13 cellular contexts compared by ENCODE assay signal in the genomic region with DNA sequence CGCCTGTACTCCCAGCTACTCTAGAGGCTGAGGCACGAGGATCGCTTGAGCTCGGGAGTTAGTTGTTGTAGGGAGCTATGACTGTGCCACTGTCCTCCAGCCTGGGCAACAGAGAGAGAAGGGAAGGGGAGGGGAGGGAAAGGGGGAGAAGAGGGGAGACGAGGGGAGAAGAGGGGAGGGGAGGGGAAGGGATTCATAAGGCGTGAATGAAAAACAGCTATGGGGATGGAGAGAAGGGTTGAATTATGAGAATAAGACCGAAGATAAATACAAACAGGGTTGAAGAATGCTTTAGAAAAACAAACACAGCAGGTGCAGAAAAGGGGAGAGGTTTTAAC.
DNase-seq lines count a peak whose midpoint lies in the region; ATAC-seq and TF ChIP-seq lines count a peak whose summit lies in the region.
"Had no signal": no experiment of that assay in that cellular context is flagged by ENCODE, and none has a peak within 500 bp of the region (broad histone marks: within the 10 kb centered on the region; RNA-seq: fewer than 3 reads in every experiment).

No MANE protein-coding gene starts in this region.

- no peaks in the 10 kb centered on the region for H3K4me1 ChIP-seq in HEK293 (ENCODE audit: control insufficient read depth, insufficient read depth, low read length)
- H3K4me1 ChIP-seq in SJCRH30, result no peaks in the 10 kb centered on the region
- H3K4me1 ChIP-seq in tibial nerve, result no peaks in the 10 kb centered on the region

- H3K27ac ChIP-seq in HEK293 (ENCODE audit: extremely low read depth, low read depth, low read length) (no peak overlapping the region), SJCRH30 (no peak overlapping the region), tibial nerve (no peak overlapping the region)
- H3K27ac ChIP-seq: cardiac muscle cell, gastroesophageal sphincter had no signal

- no peaks in the 10 kb centered on the region for H3K36me3 ChIP-seq in HEK293 (ENCODE audit: control insufficient read depth in 2 of 2, insufficient read depth in 1 of 2, low read length in 2 of 2)
- no peaks in the 10 kb centered on the region for H3K36me3 ChIP-seq in SJCRH30
- H3K36me3 ChIP-seq in tibial nerve, result no peaks in the 10 kb centered on the region
- H3K36me3 ChIP-seq: cardiac muscle cell, gastroesophageal sphincter had no signal

- ATAC-seq in HG02623 (IDR thresholded peaks at IDR 0.05; ENCODE audit: unreplicated experiment), result no peak
- ATAC-seq in GM21447 (IDR thresholded peaks at IDR 0.05; ENCODE audit: unreplicated experiment), result no peak
- ATAC-seq: effector memory CD8-positive, alpha-beta T cell; gastroesophageal sphincter; T-cell had no signal

- H3K27me3 ChIP-seq in SJCRH30, result no peaks in the 10 kb centered on the region
- H3K27me3 ChIP-seq in tibial nerve, result peaks cover 0 to 100% of the 10 kb centered on the region in 2 donors

- CTCF ChIA-PET in HEK293 (lab: Yijun Ruan, JAX), result interaction anchor here (0.5 to 1.8 kb wide), 9 partner anchors 8 to 134 kb away, joined by 3 to 9 read pairs (median 4); no protein-coding TSS in a partner anchor

- peak overlapping the region; percentile 43 for H3K4me3 ChIP-seq in HEK293 (ENCODE audit: low read depth, low read length)
- H3K4me3 ChIP-seq in SJCRH30, result peak overlapping the region; percentile 42; the same call in 1 of the 2 replicates
- H3K4me3 ChIP-seq in iPS-11a (ENCODE audit: low read depth, low read length), result peak overlapping the region; percentile 36
- no peak overlapping the region for H3K4me3 ChIP-seq in tibial nerve
- H3K4me3 ChIP-seq: cardiac muscle cell, gastroesophageal sphincter had no signal

- no peak for TF ChIP-seq EP300 in tibial nerve (IDR thresholded peaks at IDR 0.05)

- no peaks in the 10 kb centered on the region for H3K9me3 ChIP-seq in HEK293 (ENCODE audit: control insufficient read depth, insufficient read depth, low read depth, low read length)
- no peaks in the 10 kb centered on the region for H3K9me3 ChIP-seq in SJCRH30 (replicated peaks)
- H3K9me3 ChIP-seq in tibial nerve, result peaks cover 0 to 11% (median 0%) of the 10 kb centered on the region in 4 donors

- TF ChIP-seq CTCF in HEK293 (tag by site-specific recombination; IDR thresholded peaks at IDR 0.05), result no peak
- no peak for TF ChIP-seq CTCF in tibial nerve (IDR thresholded peaks at IDR 0.05)

- DNase-seq in ACHN (peak; percentile 38), SJCRH30 (no peak), tibial nerve (ENCODE audit: low spot score in 2 of 2) (no peak), AG08395 (ENCODE audit: low spot score) (no peak)
- DNase-seq: activated naive CD4-positive, alpha-beta T cell treated with anti-CD3 and anti-CD28 coated beads, Interleukin-2, amount 10 ng/mL, durations not matched to agents 7 days and 5 days; effector memory CD8-positive, alpha-beta T cell; T-cell had no signal

- no peak for TF ChIP-seq POLR2A in tibial nerve (IDR thresholded peaks at IDR 0.05)

- POLR2A ChIA-PET in HEK293 (lab: Yijun Ruan, JAX), result interaction anchor here (0.6 to 1.4 kb wide), 8 partner anchors 9 to 529 kb away, joined by 3 to 5 read pairs (median 4); no protein-coding TSS in a partner anchor

- in situ Hi-C loops in ACHN (cut with HindIII; ENCODE audit: low pct_ligation_motif_present, low pct_unique_long_range_greater_than_20kb, low sequenced_read_pairs), result no loop called here

- WGBS in tibial nerve, 2 donors, result 7 to 11% methylated on average over 7 of the region's 7 CpGs

TF ChIP-seq in HEK293, 187 proteins besides CTCF, POLR2A, EP300 and RAD21 (continues in another document):
- TF ChIP-seq, protein P1, sequence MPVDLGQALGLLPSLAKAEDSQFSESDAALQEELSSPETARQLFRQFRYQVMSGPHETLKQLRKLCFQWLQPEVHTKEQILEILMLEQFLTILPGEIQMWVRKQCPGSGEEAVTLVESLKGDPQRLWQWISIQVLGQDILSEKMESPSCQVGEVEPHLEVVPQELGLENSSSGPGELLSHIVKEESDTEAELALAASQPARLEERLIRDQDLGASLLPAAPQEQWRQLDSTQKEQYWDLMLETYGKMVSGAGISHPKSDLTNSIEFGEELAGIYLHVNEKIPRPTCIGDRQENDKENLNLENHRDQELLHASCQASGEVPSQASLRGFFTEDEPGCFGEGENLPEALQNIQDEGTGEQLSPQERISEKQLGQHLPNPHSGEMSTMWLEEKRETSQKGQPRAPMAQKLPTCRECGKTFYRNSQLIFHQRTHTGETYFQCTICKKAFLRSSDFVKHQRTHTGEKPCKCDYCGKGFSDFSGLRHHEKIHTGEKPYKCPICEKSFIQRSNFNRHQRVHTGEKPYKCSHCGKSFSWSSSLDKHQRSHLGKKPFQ (tag by site-specific recombination; IDR thresholded peaks at IDR 0.05), result no peak
- TF ChIP-seq IKZF3 (tag by site-specific recombination; IDR thresholded peaks at IDR 0.05) (no peak), ZNF747 (tag by site-specific recombination; IDR thresholded peaks at IDR 0.05) (no peak), TSHZ1 (tag by site-specific recombination; IDR thresholded peaks at IDR 0.05; ENCODE audit: borderline replicate concordance) (no peak), ZNF169 (tag by site-specific recombination; IDR thresholded peaks at IDR 0.05) (no peak), ZNF514 (tag by site-specific recombination; IDR thresholded peaks at IDR 0.05) (no peak), OSR2 (tag by site-specific recombination; IDR thresholded peaks at IDR 0.05) (peak; percentile 61), ZNF335 (tag by site-specific recombination; conservative IDR thresholded peaks at IDR 0.05) (peak; percentile 61; the same call in 1 of the 2 replicates), GFI1B (tag by site-specific recombination; IDR thresholded peaks at IDR 0.05) (no peak), ZNF513 (tag by site-specific recombination; IDR thresholded peaks at IDR 0.05) (no peak)
- TF ChIP-seq, protein P2, sequence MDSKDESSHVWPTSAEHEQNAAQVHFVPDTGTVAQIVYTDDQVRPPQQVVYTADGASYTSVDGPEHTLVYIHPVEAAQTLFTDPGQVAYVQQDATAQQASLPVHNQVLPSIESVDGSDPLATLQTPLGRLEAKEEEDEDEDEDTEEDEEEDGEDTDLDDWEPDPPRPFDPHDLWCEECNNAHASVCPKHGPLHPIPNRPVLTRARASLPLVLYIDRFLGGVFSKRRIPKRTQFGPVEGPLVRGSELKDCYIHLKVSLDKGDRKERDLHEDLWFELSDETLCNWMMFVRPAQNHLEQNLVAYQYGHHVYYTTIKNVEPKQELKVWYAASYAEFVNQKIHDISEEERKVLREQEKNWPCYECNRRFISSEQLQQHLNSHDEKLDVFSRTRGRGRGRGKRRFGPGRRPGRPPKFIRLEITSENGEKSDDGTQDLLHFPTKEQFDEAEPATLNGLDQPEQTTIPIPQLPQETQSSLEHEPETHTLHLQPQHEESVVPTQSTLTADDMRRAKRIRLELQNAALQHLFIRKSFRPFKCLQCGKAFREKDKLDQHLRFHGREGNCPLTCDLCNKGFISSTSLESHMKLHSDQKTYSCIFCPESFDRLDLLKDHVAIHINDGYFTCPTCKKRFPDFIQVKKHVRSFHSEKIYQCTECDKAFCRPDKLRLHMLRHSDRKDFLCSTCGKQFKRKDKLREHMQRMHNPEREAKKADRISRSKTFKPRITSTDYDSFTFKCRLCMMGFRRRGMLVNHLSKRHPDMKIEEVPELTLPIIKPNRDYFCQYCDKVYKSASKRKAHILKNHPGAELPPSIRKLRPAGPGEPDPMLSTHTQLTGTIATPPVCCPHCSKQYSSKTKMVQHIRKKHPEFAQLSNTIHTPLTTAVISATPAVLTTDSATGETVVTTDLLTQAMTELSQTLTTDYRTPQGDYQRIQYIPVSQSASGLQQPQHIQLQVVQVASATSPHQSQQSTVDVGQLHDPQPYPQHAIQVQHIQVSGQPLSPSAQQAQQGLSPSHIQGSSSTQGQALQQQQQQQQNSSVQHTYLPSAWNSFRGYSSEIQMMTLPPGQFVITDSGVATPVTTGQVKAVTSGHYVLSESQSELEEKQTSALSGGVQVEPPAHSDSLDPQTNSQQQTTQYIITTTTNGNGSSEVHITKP (tag by site-specific recombination; IDR thresholded peaks at IDR 0.05), result 0 out of 2 replicates have a peak, but pooled peaks have one; percentile 11

Comparison
In these comparisons a context has a peak if more than half of its experiments do, and no peak if none do; other contexts are left out.
1. H3K4me3 ChIP-seq: peak in HEK293 (single experiment), SJCRH30 (single experiment) and iPS-11a (single experiment); none in tibial nerve (0 of 4).